ENCODE assay signal across 15 cellular contexts in genomic region chr19:928471-929259, GRCh38. TPM values are rescaled to one million over a fixed set of nuclear protein-coding genes. Genes with fewer than 3 reads are reported as not detected.
DNase-seq lines count a peak whose midpoint lies in the region; ATAC-seq and TF ChIP-seq lines count a peak whose summit lies in the region.
"Had no signal": no experiment of that assay in that cellular context is flagged by ENCODE, and none has a peak within 500 bp of the region (broad histone marks: within the 10 kb centered on the region; RNA-seq: fewer than 3 reads in every experiment).

No MANE protein-coding gene starts in this region.

- H3K27ac ChIP-seq in MM.1S (ENCODE audit: low read length): no peak overlapping the region
- H3K27ac ChIP-seq: right lobe of liver had no signal

- no peaks in the 10 kb centered on the region for H4K20me1 ChIP-seq in MM.1S (ENCODE audit: insufficient read depth, low read length)

- H3K36me3 ChIP-seq in MM.1S (replicated peaks; ENCODE audit: insufficient read depth, low read length): no peaks in the 10 kb centered on the region
- H3K36me3 ChIP-seq: right lobe of liver had no signal

- no peak overlapping the region for H2AFZ ChIP-seq in MM.1S (ENCODE audit: low read length)

- peak overlapping the region; percentile 28 for H3K4me3 Mint-ChIP-seq in natural killer cell
- no peak overlapping the region for H3K4me3 Mint-ChIP-seq in natural killer cell treated with Interleukin-12 subunit alpha and Interleukin-12 subunit beta and Interleukin-15 and Interleukin-18, amount 100 ng/mL, for 72 hours

- H3K9ac ChIP-seq in MM.1S (ENCODE audit: low read length): no peak overlapping the region

- ATAC-seq in natural killer cell (no peak), left lobe of liver (peak; percentile 17), GM19035 (IDR thresholded peaks at IDR 0.05; ENCODE audit: unreplicated experiment) (no peak)
- ATAC-seq in natural killer cell treated with Interleukin-12 subunit alpha and Interleukin-12 subunit beta and Interleukin-15 and Interleukin-18, amount 100 ng/mL, for 72 hours: no peak

- no peak overlapping the region for H3K4me2 ChIP-seq in MM.1S (ENCODE audit: low read depth, low read length)

- no peaks in the 10 kb centered on the region for H3K27me3 Mint-ChIP-seq in natural killer cell (ENCODE audit: low read depth in 2 of 2)
- no peaks in the 10 kb centered on the region for H3K27me3 Mint-ChIP-seq in natural killer cell treated with Interleukin-12 subunit alpha and Interleukin-12 subunit beta and Interleukin-15 and Interleukin-18, amount 100 ng/mL, for 72 hours

- peaks cover 18% of the 10 kb centered on the region; the same call in 1 of the 2 replicates for H3F3A ChIP-seq in MM.1S (ENCODE audit: insufficient read depth, low read length)

- no peak overlapping the region for H3K4me3 ChIP-seq in MM.1S (ENCODE audit: low read length)
- H3K4me3 ChIP-seq: right lobe of liver had no signal

- no peaks in the 10 kb centered on the region for H3K27me3 ChIP-seq in MM.1S (replicated peaks; ENCODE audit: insufficient read depth, low read length)
- H3K27me3 ChIP-seq: right lobe of liver had no signal

- H3K4me1 Mint-ChIP-seq in natural killer cell: peaks cover 0 to 17% of the 10 kb centered on the region in 2 donors
- H3K4me1 Mint-ChIP-seq in natural killer cell treated with Interleukin-12 subunit alpha and Interleukin-12 subunit beta and Interleukin-15 and Interleukin-18, amount 100 ng/mL, for 72 hours (ENCODE audit: low read depth in 2 of 2): peaks cover 0 to 5% of the 10 kb centered on the region in 2 donors

- intact Hi-C loops in natural killer cell (cut with micrococcal nuclease): loop anchor here (10.0 kb wide), 1 partner anchor 316 kb away; the partner anchor contains the start of genes ATP5F1D and MIDN

- H3K27ac Mint-ChIP-seq in natural killer cell: no peak overlapping the region
- H3K27ac Mint-ChIP-seq in natural killer cell treated with Interleukin-12 subunit alpha and Interleukin-12 subunit beta and Interleukin-15 and Interleukin-18, amount 100 ng/mL, for 72 hours: no peak overlapping the region

- H3K79me2 ChIP-seq in MM.1S (ENCODE audit: low read length): peaks cover 42% of the 10 kb centered on the region

- TF ChIP-seq CTCF in natural killer cell (IDR thresholded peaks at IDR 0.05) (no peak), MM.1S (IDR thresholded peaks at IDR 0.05; ENCODE audit: low read length) (no peak)

- H3K4me1 ChIP-seq in MM.1S (ENCODE audit: low read length): peaks cover 5% of the 10 kb centered on the region

- H3K9me2 ChIP-seq in MM.1S (replicated peaks; ENCODE audit: insufficient read depth, low read length): no peaks in the 10 kb centered on the region

- H3K36me3 Mint-ChIP-seq in natural killer cell: no peaks in the 10 kb centered on the region
- no peaks in the 10 kb centered on the region for H3K36me3 Mint-ChIP-seq in natural killer cell treated with Interleukin-12 subunit alpha and Interleukin-12 subunit beta and Interleukin-15 and Interleukin-18, amount 100 ng/mL, for 72 hours

- DNase-seq in natural killer cell (no peak), amniotic epithelial cell (ENCODE audit: low read depth) (peak; percentile 70), left lobe of liver (ENCODE audit: low spot score) (no peak), MM.1S (no peak), medulla oblongata (ENCODE audit: extremely low spot score) (no peak), mucosa of gallbladder (ENCODE audit: low spot score) (no peak)
- DNase-seq in natural killer cell treated with Interleukin-12 subunit alpha and Interleukin-12 subunit beta and Interleukin-15 and Interleukin-18, amount 100 ng/mL, for 72 hours (ENCODE audit: low spot score): no peak
- DNase-seq: activated T-cell treated with anti-CD3 and anti-CD28 coated beads for 4 hours; AML-193; central memory CD4-positive, alpha-beta T cell; foreskin melanocyte; NCI-H1436 treated with DMSO at 0.1 percent for 48 hours had no signal

- no peaks in the 10 kb centered on the region for H3K9me3 Mint-ChIP-seq in natural killer cell
- no peaks in the 10 kb centered on the region for H3K9me3 Mint-ChIP-seq in natural killer cell treated with Interleukin-12 subunit alpha and Interleukin-12 subunit beta and Interleukin-15 and Interleukin-18, amount 100 ng/mL, for 72 hours

- H3K9me3 ChIP-seq in MM.1S (replicated peaks; ENCODE audit: insufficient read depth, low read length): no peaks in the 10 kb centered on the region
- H3K9me3 ChIP-seq: right lobe of liver had no signal

RNA-seq across cellular contexts. Expression of gene ARID3A, which starts 2.8 kb away (rescaled TPM):
- total RNA-seq in natural killer cell (10 to 100 TPM; 15.9 to 24.6 (median 24.2) TPM), left lobe of liver (3.6 TPM), mucosa of gallbladder (7.0 TPM)
- total RNA-seq in natural killer cell treated with Interleukin-12 subunit alpha and Interleukin-12 subunit beta and Interleukin-15 and Interleukin-18, amount 100 ng/mL, for 72 hours: 10 to 100 TPM; 42.8 to 46.1 TPM

RNA-seq across cellular contexts. Expression of gene KISS1R, which starts 11.5 kb away (rescaled TPM):
- total RNA-seq in natural killer cell (under 1 TPM in 1 of 3 donors, not detected in 2; 0.31 TPM), left lobe of liver (not detected), mucosa of gallbladder (0.17 TPM)
- total RNA-seq in natural killer cell treated with Interleukin-12 subunit alpha and Interleukin-12 subunit beta and Interleukin-15 and Interleukin-18, amount 100 ng/mL, for 72 hours: 1 to 10 TPM in 1 of 2 donors, not detected in 1; 1.1 TPM
- total RNA-seq: mesenteric fat pad had no signal

RNA-seq across cellular contexts. Expression of gene R3HDM4, which starts 15.6 kb away (rescaled TPM):
- total RNA-seq in natural killer cell (100 to 1,000 TPM in 1 of 3 donors, 10 to 100 TPM in 2; 88.7 to 106 (median 97.8) TPM), left lobe of liver (20.9 TPM), mucosa of gallbladder (47.5 TPM)
- total RNA-seq in natural killer cell treated with Interleukin-12 subunit alpha and Interleukin-12 subunit beta and Interleukin-15 and Interleukin-18, amount 100 ng/mL, for 72 hours: 10 to 100 TPM; 48.4 to 68.3 TPM

RNA-seq across cellular contexts. Expression of gene RNU6-9, which starts 35.4 kb away (rescaled TPM):
- total RNA-seq in natural killer cell (not detected), left lobe of liver (not detected), mucosa of gallbladder (not detected)
- not detected for total RNA-seq in natural killer cell treated with Interleukin-12 subunit alpha and Interleukin-12 subunit beta and Interleukin-15 and Interleukin-18, amount 100 ng/mL, for 72 hours
- total RNA-seq: mesenteric fat pad, right lobe of liver had no signal

RNA-seq across cellular contexts. Expression of gene MED16, which starts 35.7 kb away (rescaled TPM):
- total RNA-seq in natural killer cell: 10 to 100 TPM; 44.2 to 50.1 (median 44.7) TPM
- total RNA-seq in natural killer cell treated with Interleukin-12 subunit alpha and Interleukin-12 subunit beta and Interleukin-15 and Interleukin-18, amount 100 ng/mL, for 72 hours: 10 to 100 TPM; 46.4 to 79.6 TPM
- total RNA-seq in left lobe of liver: 36.3 TPM
- 66.9 TPM for total RNA-seq in mucosa of gallbladder
